In the genomic region with DNA sequence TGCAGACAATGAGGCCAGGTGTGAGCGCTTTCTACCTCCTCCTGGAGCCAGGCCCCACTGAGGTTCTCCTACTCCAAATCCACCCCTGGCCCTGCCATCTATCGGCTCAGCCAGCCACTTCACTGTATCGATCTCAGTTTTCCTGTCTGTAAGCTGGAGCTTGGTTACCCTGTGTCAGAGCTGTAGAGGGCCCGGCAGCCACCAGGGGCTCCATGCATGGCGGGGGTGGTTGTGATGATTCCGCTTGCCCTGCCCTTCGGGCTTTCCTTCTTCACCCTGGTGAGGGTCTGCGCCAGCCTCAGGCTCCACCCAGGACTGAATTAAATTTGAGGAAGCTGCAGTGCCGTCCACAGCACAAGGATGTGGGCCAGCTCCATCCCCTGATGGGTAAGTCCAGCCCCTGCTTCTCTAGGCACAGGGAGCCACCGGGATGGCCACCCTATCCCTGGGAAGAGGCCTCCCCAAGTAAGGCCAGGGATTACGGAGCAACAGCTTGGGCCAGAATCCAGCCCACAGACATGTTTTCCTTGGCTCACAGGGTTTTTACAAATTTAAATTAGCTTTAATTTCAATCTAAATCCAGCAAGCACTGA, we compare ENCODE assay signal across 1 cellular context.
TF ChIP-seq lines count a peak whose summit lies in the region.

No MANE protein-coding gene starts in this region.

TF ChIP-seq in GM23338, 12 proteins besides CTCF, POLR2A, EP300 and RAD21 (continued from another document):
- TF ChIP-seq STAT1 (IDR thresholded peaks at IDR 0.05; ENCODE audit: unreplicated experiment) = no peak
- no peak for TF ChIP-seq JUNB (IDR thresholded peaks at IDR 0.05; ENCODE audit: unreplicated experiment)
- no peak for TF ChIP-seq POLR2AphosphoS5 (IDR thresholded peaks at IDR 0.05; ENCODE audit: low read depth)
- TF ChIP-seq ZNF331 (CRISPR knock-in tag; IDR thresholded peaks at IDR 0.05; ENCODE audit: low read depth) = no peak
- TF ChIP-seq, protein P1, sequence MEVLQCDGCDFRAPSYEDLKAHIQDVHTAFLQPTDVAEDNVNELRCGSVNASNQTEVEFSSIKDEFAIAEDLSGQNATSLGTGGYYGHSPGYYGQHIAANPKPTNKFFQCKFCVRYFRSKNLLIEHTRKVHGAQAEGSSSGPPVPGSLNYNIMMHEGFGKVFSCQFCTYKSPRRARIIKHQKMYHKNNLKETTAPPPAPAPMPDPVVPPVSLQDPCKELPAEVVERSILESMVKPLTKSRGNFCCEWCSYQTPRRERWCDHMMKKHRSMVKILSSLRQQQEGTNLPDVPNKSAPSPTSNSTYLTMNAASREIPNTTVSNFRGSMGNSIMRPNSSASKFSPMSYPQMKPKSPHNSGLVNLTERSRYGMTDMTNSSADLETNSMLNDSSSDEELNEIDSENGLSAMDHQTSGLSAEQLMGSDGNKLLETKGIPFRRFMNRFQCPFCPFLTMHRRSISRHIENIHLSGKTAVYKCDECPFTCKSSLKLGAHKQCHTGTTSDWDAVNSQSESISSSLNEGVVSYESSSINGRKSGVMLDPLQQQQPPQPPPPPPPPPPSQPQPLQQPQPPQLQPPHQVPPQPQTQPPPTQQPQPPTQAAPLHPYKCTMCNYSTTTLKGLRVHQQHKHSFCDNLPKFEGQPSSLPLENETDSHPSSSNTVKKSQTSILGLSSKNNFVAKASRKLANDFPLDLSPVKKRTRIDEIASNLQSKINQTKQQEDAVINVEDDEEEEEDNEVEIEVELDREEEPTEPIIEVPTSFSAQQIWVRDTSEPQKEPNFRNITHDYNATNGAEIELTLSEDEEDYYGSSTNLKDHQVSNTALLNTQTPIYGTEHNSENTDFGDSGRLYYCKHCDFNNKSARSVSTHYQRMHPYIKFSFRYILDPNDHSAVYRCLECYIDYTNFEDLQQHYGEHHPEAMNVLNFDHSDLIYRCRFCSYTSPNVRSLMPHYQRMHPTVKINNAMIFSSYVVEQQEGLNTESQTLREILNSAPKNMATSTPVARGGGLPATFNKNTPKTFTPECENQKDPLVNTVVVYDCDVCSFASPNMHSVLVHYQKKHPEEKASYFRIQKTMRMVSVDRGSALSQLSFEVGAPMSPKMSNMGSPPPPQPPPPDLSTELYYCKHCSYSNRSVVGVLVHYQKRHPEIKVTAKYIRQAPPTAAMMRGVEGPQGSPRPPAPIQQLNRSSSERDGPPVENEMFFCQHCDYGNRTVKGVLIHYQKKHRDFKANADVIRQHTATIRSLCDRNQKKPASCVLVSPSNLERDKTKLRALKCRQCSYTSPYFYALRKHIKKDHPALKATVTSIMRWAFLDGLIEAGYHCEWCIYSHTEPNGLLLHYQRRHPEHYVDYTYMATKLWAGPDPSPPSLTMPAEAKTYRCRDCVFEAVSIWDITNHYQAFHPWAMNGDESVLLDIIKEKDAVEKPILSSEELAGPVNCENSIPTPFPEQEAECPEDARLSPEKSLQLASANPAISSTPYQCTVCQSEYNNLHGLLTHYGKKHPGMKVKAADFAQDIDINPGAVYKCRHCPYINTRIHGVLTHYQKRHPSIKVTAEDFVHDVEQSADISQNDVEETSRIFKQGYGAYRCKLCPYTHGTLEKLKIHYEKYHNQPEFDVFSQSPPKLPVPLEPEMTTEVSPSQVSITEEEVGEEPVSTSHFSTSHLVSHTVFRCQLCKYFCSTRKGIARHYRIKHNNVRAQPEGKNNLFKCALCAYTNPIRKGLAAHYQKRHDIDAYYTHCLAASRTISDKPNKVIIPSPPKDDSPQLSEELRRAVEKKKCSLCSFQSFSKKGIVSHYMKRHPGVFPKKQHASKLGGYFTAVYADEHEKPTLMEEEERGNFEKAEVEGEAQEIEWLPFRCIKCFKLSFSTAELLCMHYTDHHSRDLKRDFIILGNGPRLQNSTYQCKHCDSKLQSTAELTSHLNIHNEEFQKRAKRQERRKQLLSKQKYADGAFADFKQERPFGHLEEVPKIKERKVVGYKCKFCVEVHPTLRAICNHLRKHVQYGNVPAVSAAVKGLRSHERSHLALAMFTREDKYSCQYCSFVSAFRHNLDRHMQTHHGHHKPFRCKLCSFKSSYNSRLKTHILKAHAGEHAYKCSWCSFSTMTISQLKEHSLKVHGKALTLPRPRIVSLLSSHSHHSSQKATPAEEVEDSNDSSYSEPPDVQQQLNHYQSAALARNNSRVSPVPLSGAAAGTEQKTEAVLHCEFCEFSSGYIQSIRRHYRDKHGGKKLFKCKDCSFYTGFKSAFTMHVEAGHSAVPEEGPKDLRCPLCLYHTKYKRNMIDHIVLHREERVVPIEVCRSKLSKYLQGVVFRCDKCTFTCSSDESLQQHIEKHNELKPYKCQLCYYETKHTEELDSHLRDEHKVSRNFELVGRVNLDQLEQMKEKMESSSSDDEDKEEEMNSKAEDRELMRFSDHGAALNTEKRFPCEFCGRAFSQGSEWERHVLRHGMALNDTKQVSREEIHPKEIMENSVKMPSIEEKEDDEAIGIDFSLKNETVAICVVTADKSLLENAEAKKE (CRISPR knock-in tag; IDR thresholded peaks at IDR 0.05) = no peak
- TF ChIP-seq ZNF114 (CRISPR knock-in tag; IDR thresholded peaks at IDR 0.05) = no peak
- no peak for TF ChIP-seq EZH2 (IDR thresholded peaks at IDR 0.05; ENCODE audit: low read depth, unreplicated experiment)
